11 cellular contexts compared by ENCODE assay signal in the genomic region with DNA sequence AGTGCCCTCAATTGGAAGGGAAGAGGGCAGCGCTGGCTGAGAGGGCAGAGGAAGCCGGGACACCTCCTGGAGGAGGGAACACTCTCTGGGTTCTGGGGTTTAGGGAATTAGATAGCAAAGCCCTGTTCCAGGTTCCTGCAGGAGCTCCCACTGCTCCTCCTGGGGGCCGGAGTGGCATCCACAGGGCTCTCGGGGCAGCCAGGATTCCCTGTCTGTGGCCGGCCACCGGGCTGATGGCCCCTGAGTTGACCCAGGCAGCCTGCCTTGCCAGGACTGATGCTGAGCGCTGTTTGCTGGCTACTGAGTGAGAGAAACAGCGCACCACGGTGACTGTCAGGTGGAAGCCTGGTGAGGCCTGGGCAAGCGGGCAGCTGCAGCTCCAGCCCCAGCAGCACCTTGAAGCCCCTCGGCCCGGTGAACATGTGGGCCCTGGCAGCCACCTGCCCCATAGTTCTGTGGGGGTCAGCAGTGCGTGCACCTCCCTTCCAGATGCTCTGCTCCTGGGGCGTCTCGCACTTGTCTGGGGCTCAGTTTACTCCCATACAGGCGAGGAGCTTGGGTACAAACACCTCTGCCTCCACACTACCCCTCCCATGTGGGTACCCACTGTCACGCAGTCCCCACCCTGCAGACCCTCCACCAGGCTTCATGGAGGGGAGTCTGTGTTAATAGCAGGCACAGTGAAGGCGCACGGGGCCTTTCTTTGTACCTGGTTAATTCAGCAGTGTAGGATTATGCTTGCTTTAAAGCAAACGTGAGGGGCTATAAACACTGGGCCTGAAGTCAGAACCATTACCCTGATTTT. TPM values are rescaled to one million over a fixed set of nuclear protein-coding genes. Genes with fewer than 3 reads are reported as not detected.
DNase-seq lines count a peak whose midpoint lies in the region; ATAC-seq and TF ChIP-seq lines count a peak whose summit lies in the region.
"Had no signal": no experiment of that assay in that cellular context is flagged by ENCODE, and none has a peak within 500 bp of the region (broad histone marks: within the 10 kb centered on the region; RNA-seq: fewer than 3 reads in every experiment).

No MANE protein-coding gene starts in this region.

- peaks cover 36% of the 10 kb centered on the region for H3K27me3 ChIP-seq in PC-9 (ENCODE audit: insufficient read depth, low read depth)

- H3K4me1 ChIP-seq in PC-9 (replicated peaks; ENCODE audit: insufficient read depth): no peaks in the 10 kb centered on the region

- POLR2A ChIA-PET in activated CD4-positive, alpha-beta T cell treated with anti-CD3 and anti-CD28 coated beads for 36 hours (lab: Charles Lee): interaction anchor here (1.1 kb wide), 1 partner anchor 208 kb away, joined by 3 read pairs; no protein-coding TSS in a partner anchor
- POLR2A ChIA-PET in PC-9 (lab: Charles Lee; ENCODE audit: unreplicated experiment): no interaction called here

- no peaks in the 10 kb centered on the region for H3F3A ChIP-seq in PC-9 (ENCODE audit: insufficient read depth, low read depth)

- no peaks in the 10 kb centered on the region for H3K79me2 ChIP-seq in PC-9 (ENCODE audit: low read depth)

- CTCF ChIA-PET in activated CD4-positive, alpha-beta T cell treated with anti-CD3 and anti-CD28 coated beads for 36 hours (lab: Charles Lee): interaction anchor here (0.6 to 2.7 kb wide), 5 partner anchors 11 to 228 kb away, joined by 3 to 18 read pairs (median 4); no protein-coding TSS in a partner anchor
- CTCF ChIA-PET in PC-9 (lab: Charles Lee): no interaction called here

- intact Hi-C loops in activated CD4-positive, alpha-beta T cell treated with anti-CD3 and anti-CD28 coated beads for 36 hours (cut with DNase I, micrococcal nuclease): loop anchor here (2.0 to 5.0 kb wide), 5 partner anchors 73 to 1763 kb away; partner anchors contain the start of genes ADI1 (in 1 of the 2), EIPR1 (in 1 of the 2) and RPS7 (in 1 of the 2)
- intact Hi-C loops in PC-9 (cut with micrococcal nuclease; ENCODE audit: unreplicated experiment) (loop anchor here (2.0 kb wide), 1 partner anchor 420 kb away; no protein-coding TSS in a partner anchor), sciatic nerve (cut with DNase I) (no loop called here)

- H3K4me3 ChIP-seq in PC-9: no peak overlapping the region
- H3K4me3 ChIP-seq: lower lobe of right lung had no signal

- no peaks in the 10 kb centered on the region for H3K36me3 Mint-ChIP-seq in activated CD4-positive, alpha-beta T cell treated with anti-CD3 and anti-CD28 coated beads for 36 hours (ENCODE audit: low read depth)
- peaks cover 4% of the 10 kb centered on the region for H3K36me3 Mint-ChIP-seq in endothelial cell (ENCODE audit: low read depth, unreplicated experiment)

- no TSS peak for BruUV-seq in PC-9 (replicated peaks; lab: Mats Ljungman, UMichigan)

- no peak for DNase-seq in activated CD4-positive, alpha-beta T cell treated with anti-CD3 and anti-CD28 coated beads for 36 hours
- no peak for DNase-seq in activated CD4-positive, alpha-beta T cell treated with anti-CD3 and anti-CD28 coated beads for 1 hour
- DNase-seq in PC-9 (no peak), endothelial cell (ENCODE audit: low spot score) (no peak), sciatic nerve (ENCODE audit: low spot score) (peak; percentile 57)
- no peak for DNase-seq in activated effector memory CD4-positive, alpha-beta T cell treated with anti-CD3 and anti-CD28 coated beads, Interleukin-2, amount 50 U/mL, for 16 hours

- H3K4me3 Mint-ChIP-seq in activated CD4-positive, alpha-beta T cell treated with anti-CD3 and anti-CD28 coated beads for 36 hours: no peak overlapping the region
- peak overlapping the region; percentile 78 for H3K4me3 Mint-ChIP-seq in endothelial cell (ENCODE audit: unreplicated experiment)

- peaks cover 14% of the 10 kb centered on the region for H3K4me1 Mint-ChIP-seq in activated CD4-positive, alpha-beta T cell treated with anti-CD3 and anti-CD28 coated beads for 36 hours
- H3K4me1 Mint-ChIP-seq in endothelial cell (ENCODE audit: unreplicated experiment): peaks cover 9% of the 10 kb centered on the region

- no peaks in the 10 kb centered on the region for H3K36me3 ChIP-seq in PC-9 (ENCODE audit: low read depth)
- H3K36me3 ChIP-seq: esophagus squamous epithelium, lower lobe of right lung, stomach had no signal

- no peak for TF ChIP-seq CTCF in PC-9 (conservative IDR thresholded peaks at IDR 0.05)
- no peak for TF ChIP-seq CTCF in endothelial cell (IDR thresholded peaks at IDR 0.05; ENCODE audit: unreplicated experiment)

- no peaks in the 10 kb centered on the region for H3K9me3 ChIP-seq in PC-9 (ENCODE audit: insufficient read depth, low read depth)
- H3K9me3 ChIP-seq: esophagus squamous epithelium, lower lobe of right lung, stomach had no signal

- H2AFZ ChIP-seq in PC-9: no peak overlapping the region

- H3K27ac ChIP-seq in PC-9: no peak overlapping the region
- H3K27ac ChIP-seq: esophagus squamous epithelium, lower lobe of right lung, stomach had no signal

- H3K9me3 Mint-ChIP-seq in activated CD4-positive, alpha-beta T cell treated with anti-CD3 and anti-CD28 coated beads for 36 hours (ENCODE audit: low read depth): no peaks in the 10 kb centered on the region
- no peaks in the 10 kb centered on the region for H3K9me3 Mint-ChIP-seq in endothelial cell (ENCODE audit: unreplicated experiment)

- no peaks in the 10 kb centered on the region; the same call in 1 of the 2 replicates for H4K20me1 ChIP-seq in PC-9 (ENCODE audit: insufficient read depth)

- no peaks in the 10 kb centered on the region for H3K27me3 Mint-ChIP-seq in activated CD4-positive, alpha-beta T cell treated with anti-CD3 and anti-CD28 coated beads for 36 hours
- H3K27me3 Mint-ChIP-seq in endothelial cell (ENCODE audit: unreplicated experiment): peaks cover 24% of the 10 kb centered on the region

- H3K27ac Mint-ChIP-seq in activated CD4-positive, alpha-beta T cell treated with anti-CD3 and anti-CD28 coated beads for 36 hours: peak overlapping the region; percentile 77
- H3K27ac Mint-ChIP-seq in endothelial cell (ENCODE audit: unreplicated experiment): no peak overlapping the region

- H3K4me2 ChIP-seq in PC-9: peak overlapping the region; percentile 55

- H3K9me2 ChIP-seq in PC-9 (ENCODE audit: insufficient read depth): no peaks in the 10 kb centered on the region

- no peak for ATAC-seq in activated CD4-positive, alpha-beta T cell treated with anti-CD3 and anti-CD28 coated beads for 36 hours
- ATAC-seq in sciatic nerve: no peak
- ATAC-seq in HG02870 (IDR thresholded peaks at IDR 0.05; ENCODE audit: unreplicated experiment): no peak
- no peak for ATAC-seq in GM19452 (IDR thresholded peaks at IDR 0.05; ENCODE audit: unreplicated experiment)

RNA-seq across cellular contexts. Expression of gene ALLC, which starts 7.7 kb away (rescaled TPM):
- not detected for total RNA-seq in activated CD4-positive, alpha-beta T cell treated with anti-CD3 and anti-CD28 coated beads for 36 hours
- total RNA-seq in PC-9 (2021): not detected in 2 replicates
- 0.26 TPM for total RNA-seq in endothelial cell (ENCODE audit: unreplicated experiment)
- 7.6 TPM for total RNA-seq in sciatic nerve
- total RNA-seq: esophagus squamous epithelium, lower lobe of right lung, stomach had no signal

RNA-seq across cellular contexts. Expression of gene DCDC2C, which starts 53.0 kb away (rescaled TPM):
- total RNA-seq in activated CD4-positive, alpha-beta T cell treated with anti-CD3 and anti-CD28 coated beads for 36 hours: not detected
- not detected in 2 replicates for total RNA-seq in PC-9 (2021)
- total RNA-seq in endothelial cell (ENCODE audit: unreplicated experiment): not detected
- total RNA-seq in sciatic nerve: 4.6 TPM
- total RNA-seq: esophagus squamous epithelium, lower lobe of right lung, stomach had no signal

RNA-seq across cellular contexts. Expression of gene COLEC11, which starts 55.4 kb away (rescaled TPM):
- under 1 TPM; 0.18 to 0.37 TPM for total RNA-seq in activated CD4-positive, alpha-beta T cell treated with anti-CD3 and anti-CD28 coated beads for 36 hours
- total RNA-seq in PC-9 (2021): 2.4 and 4.6 TPM in 2 replicates
- 2.3 TPM for total RNA-seq in endothelial cell (ENCODE audit: unreplicated experiment)
- total RNA-seq in sciatic nerve: 1.1 TPM
